Comparison of ENCODE assay signal across 2 cellular contexts in genomic region chr3:100080573-100080972, GRCh38.
A peak's percentile ranks its signal among the peaks of the same experiment; 100 is the strongest.
TF ChIP-seq lines count a peak whose summit lies in the region.

No MANE protein-coding gene starts in this region.

TF ChIP-seq in IMR-90, 13 proteins besides CTCF, POLR2A, EP300 and RAD21:
- TF ChIP-seq USF2 (IDR thresholded peaks at IDR 0.05; ENCODE audit: low read depth, low read length) = no peak
- no peak for TF ChIP-seq SMC3 (IDR thresholded peaks at IDR 0.05; ENCODE audit: low read depth, low read length)
- TF ChIP-seq CEBPB (IDR thresholded peaks at IDR 0.05; ENCODE audit: low read depth, low read length) = peak; percentile 19; the same call in 1 of the 2 replicates

TF ChIP-seq in liver, 16 proteins besides CTCF, POLR2A, EP300 and RAD21:
- TF ChIP-seq TAF1 (conservative IDR thresholded peaks at IDR 0.05) (no peak), MAX (IDR thresholded peaks at IDR 0.05) (no peak), REST (IDR thresholded peaks at IDR 0.05) (no peak), ZBTB33 (IDR thresholded peaks at IDR 0.05) (no peak), SP1 (IDR thresholded peaks at IDR 0.05) (peak; percentile 56), YY1 (IDR thresholded peaks at IDR 0.05) (peak; percentile 45), HNF4G (IDR thresholded peaks at IDR 0.05) (no peak), JUND (IDR thresholded peaks at IDR 0.05) (peak in 1 of 2 donors; percentile 24), HNF4A (conservative IDR thresholded peaks at IDR 0.05) (peak; percentile 23 to 29), NR2F2 (IDR thresholded peaks at IDR 0.05) (no peak), FOXA2 (IDR thresholded peaks at IDR 0.05) (peak; percentile 47), RXRA (IDR thresholded peaks at IDR 0.05) (peak; percentile 21 to 22), EGR1 (IDR thresholded peaks at IDR 0.05; ENCODE audit: low read depth in 2 of 2) (no peak)
